Comparison of ENCODE assay signal across 8 cellular contexts in genomic region chr19:57803594-57804325, GRCh38. TPM values are rescaled to one million over a fixed set of nuclear protein-coding genes. Genes with fewer than 3 reads are reported as not detected.
DNase-seq lines count a peak whose midpoint lies in the region; ATAC-seq, FAIRE-seq and TF ChIP-seq lines count a peak whose summit lies in the region.

No MANE protein-coding gene starts in this region.

- H3K27ac Mint-ChIP-seq in T-cell = peak overlapping the region; percentile 53 to 74
- H3K27ac Mint-ChIP-seq in natural killer cell treated with Interleukin-12 subunit alpha and Interleukin-12 subunit beta and Interleukin-15 and Interleukin-18, amount 100 ng/mL, for 72 hours = peak overlapping the region; percentile 4 to 73

- peaks cover 43% of the 10 kb centered on the region for H3K36me3 Mint-ChIP-seq in T-cell
- peaks cover 17% of the 10 kb centered on the region for H3K36me3 Mint-ChIP-seq in natural killer cell treated with Interleukin-12 subunit alpha and Interleukin-12 subunit beta and Interleukin-15 and Interleukin-18, amount 100 ng/mL, for 72 hours

- peak; percentile 39 for TF ChIP-seq POLR2A in H54 (IDR thresholded peaks at IDR 0.05; ENCODE audit: low read depth, low read length)

- FAIRE-seq in H54 (lab: Jason Lieb, UNC) = no peak

- peak overlapping the region; percentile 72 for H3K4me3 ChIP-seq in fibroblast of mammary gland (ENCODE audit: control insufficient read depth, low read depth, low read length)

- H3K9me3 Mint-ChIP-seq in T-cell = peaks cover 0 to 5% (median 0%) of the 10 kb centered on the region in 3 donors
- H3K9me3 Mint-ChIP-seq in natural killer cell treated with Interleukin-12 subunit alpha and Interleukin-12 subunit beta and Interleukin-15 and Interleukin-18, amount 100 ng/mL, for 72 hours = no peaks in the 10 kb centered on the region

- CTCF ChIA-PET in T-cell (lab: Charles Lee) = interaction anchor here in 1 of 2 donors (0.5 kb wide), 1 partner anchor 19 kb away, joined by 3 read pairs; no protein-coding TSS in a partner anchor

- H3K27me3 Mint-ChIP-seq in T-cell = no peaks in the 10 kb centered on the region
- no peaks in the 10 kb centered on the region for H3K27me3 Mint-ChIP-seq in natural killer cell treated with Interleukin-12 subunit alpha and Interleukin-12 subunit beta and Interleukin-15 and Interleukin-18, amount 100 ng/mL, for 72 hours

- peaks cover 23 to 30% (median 30%) of the 10 kb centered on the region in 3 donors for H3K4me1 Mint-ChIP-seq in T-cell
- peaks cover 15 to 17% of the 10 kb centered on the region in 2 donors for H3K4me1 Mint-ChIP-seq in natural killer cell treated with Interleukin-12 subunit alpha and Interleukin-12 subunit beta and Interleukin-15 and Interleukin-18, amount 100 ng/mL, for 72 hours (ENCODE audit: low read depth in 2 of 2)

- H3K4me3 Mint-ChIP-seq in T-cell = peak overlapping the region; percentile 66 to 85 (median 71)
- peak overlapping the region; percentile 77 for H3K4me3 Mint-ChIP-seq in natural killer cell treated with Interleukin-12 subunit alpha and Interleukin-12 subunit beta and Interleukin-15 and Interleukin-18, amount 100 ng/mL, for 72 hours

- DNase-seq in H54 (ENCODE audit: insufficient read length, low spot score) (peak; percentile 52), T-cell (no peak), fibroblast of mammary gland (ENCODE audit: low read depth) (peak; percentile 62), SK-N-DZ (ENCODE audit: low spot score) (no peak)
- no peak for DNase-seq in natural killer cell treated with Interleukin-12 subunit alpha and Interleukin-12 subunit beta and Interleukin-15 and Interleukin-18, amount 100 ng/mL, for 72 hours (ENCODE audit: low spot score)
- no peak for DNase-seq in activated CD8-positive, alpha-beta memory T cell treated with anti-CD3 and anti-CD28 coated beads, Interleukin-2, amount 50 U/mL, for 48 hours
- no peak for DNase-seq in activated effector memory CD4-positive, alpha-beta T cell treated with anti-CD3 and anti-CD28 coated beads, Interleukin-2, amount 50 U/mL, for 16 hours

- ATAC-seq in T-cell (replicated peaks in 1 of 4) = peak in 2 of 4 experiments; percentile 36 to 57
- no peak for ATAC-seq in natural killer cell treated with Interleukin-12 subunit alpha and Interleukin-12 subunit beta and Interleukin-15 and Interleukin-18, amount 100 ng/mL, for 72 hours
- no peak for ATAC-seq in GM18873 (IDR thresholded peaks at IDR 0.05; ENCODE audit: low FRiP score, unreplicated experiment)

- TF ChIP-seq CTCF in fibroblast of mammary gland (conservative IDR thresholded peaks at IDR 0.05; ENCODE audit: control insufficient read depth, insufficient read depth, low read depth, low read length) = no peak

- POLR2A ChIA-PET in T-cell (lab: Charles Lee) = no interaction called here

RNA-seq across cellular contexts. Expression of gene ZNF552, which starts 11.0 kb away (rescaled TPM):
- 10 to 100 TPM; 12.7 to 18.9 (median 16.2) TPM for total RNA-seq in T-cell
- total RNA-seq in natural killer cell treated with Interleukin-12 subunit alpha and Interleukin-12 subunit beta and Interleukin-15 and Interleukin-18, amount 100 ng/mL, for 72 hours = 10 to 100 TPM in 1 of 2 donors, 1 to 10 TPM in 1; 6.8 to 10.9 TPM
- polyA plus RNA-seq in SK-N-DZ (2014; cell fraction: cytosol; rRNA removed) = 4.0 and 5.3 TPM in 2 replicates
- polyA plus RNA-seq in SK-N-DZ (2014; cell fraction: nucleus; rRNA removed) = 3.8 and 7.2 TPM in 2 replicates

RNA-seq across cellular contexts. Expression of gene ZNF587B, which starts 26.3 kb away (rescaled TPM):
- total RNA-seq in T-cell = 10 to 100 TPM; 16.5 to 27.7 (median 22.8) TPM
- total RNA-seq in natural killer cell treated with Interleukin-12 subunit alpha and Interleukin-12 subunit beta and Interleukin-15 and Interleukin-18, amount 100 ng/mL, for 72 hours = 10 to 100 TPM; 19.2 to 43.2 TPM
- polyA plus RNA-seq in SK-N-DZ (2014; cell fraction: cytosol; rRNA removed) = 6.8 and 7.7 TPM in 2 replicates
- polyA plus RNA-seq in SK-N-DZ (2014; cell fraction: nucleus; rRNA removed) = 8.0 TPM in 2 replicates

RNA-seq across cellular contexts. Expression of gene ZNF586, which starts 34.3 kb away (rescaled TPM):
- 10 to 100 TPM; 34.0 to 46.9 (median 40.1) TPM for total RNA-seq in T-cell
- 10 to 100 TPM; 19.4 to 20.1 TPM for total RNA-seq in natural killer cell treated with Interleukin-12 subunit alpha and Interleukin-12 subunit beta and Interleukin-15 and Interleukin-18, amount 100 ng/mL, for 72 hours
- 13.1 and 14.4 TPM in 2 replicates for polyA plus RNA-seq in SK-N-DZ (2014; cell fraction: cytosol; rRNA removed)
- 10.5 and 13.4 TPM in 2 replicates for polyA plus RNA-seq in SK-N-DZ (2014; cell fraction: nucleus; rRNA removed)

RNA-seq across cellular contexts. Expression of gene ZNF587, which starts 45.9 kb away (rescaled TPM):
- 10 to 100 TPM; 56.6 to 60.5 (median 56.8) TPM for total RNA-seq in T-cell
- total RNA-seq in natural killer cell treated with Interleukin-12 subunit alpha and Interleukin-12 subunit beta and Interleukin-15 and Interleukin-18, amount 100 ng/mL, for 72 hours = 10 to 100 TPM; 34.5 to 72.5 TPM
- polyA plus RNA-seq in SK-N-DZ (2014; cell fraction: cytosol; rRNA removed) = 6.5 and 7.3 TPM in 2 replicates
- 11.3 and 15.0 TPM in 2 replicates for polyA plus RNA-seq in SK-N-DZ (2014; cell fraction: nucleus; rRNA removed)

RNA-seq across cellular contexts. Expression of gene ZNF776, which starts 57.1 kb away (rescaled TPM):
- 10 to 100 TPM; 14.3 to 36.5 (median 26.9) TPM for total RNA-seq in T-cell
- 10 to 100 TPM in 1 of 2 donors, 1 to 10 TPM in 1; 5.7 to 13.1 TPM for total RNA-seq in natural killer cell treated with Interleukin-12 subunit alpha and Interleukin-12 subunit beta and Interleukin-15 and Interleukin-18, amount 100 ng/mL, for 72 hours
- polyA plus RNA-seq in SK-N-DZ (2014; cell fraction: cytosol; rRNA removed) = 8.9 and 12.1 TPM in 2 replicates
- 10.6 and 12.8 TPM in 2 replicates for polyA plus RNA-seq in SK-N-DZ (2014; cell fraction: nucleus; rRNA removed)

Comparison
In these comparisons a context has a peak if more than half of its experiments do, and no peak if none do; other contexts are left out.
1. DNase-seq: peak in H54 (single experiment) and fibroblast of mammary gland (single experiment); none in T-cell (0 of 34), natural killer cell treated with Interleukin-12 subunit alpha and Interleukin-12 subunit beta and Interleukin-15 and Interleukin-18, amount 100 ng/mL, for 72 hours (single experiment), activated CD8-positive, alpha-beta memory T cell treated with anti-CD3 and anti-CD28 coated beads, Interleukin-2, amount 50 U/mL, for 48 hours (single experiment), SK-N-DZ (single experiment) and activated effector memory CD4-positive, alpha-beta T cell treated with anti-CD3 and anti-CD28 coated beads, Interleukin-2, amount 50 U/mL, for 16 hours (single experiment).